In the genomic region with DNA sequence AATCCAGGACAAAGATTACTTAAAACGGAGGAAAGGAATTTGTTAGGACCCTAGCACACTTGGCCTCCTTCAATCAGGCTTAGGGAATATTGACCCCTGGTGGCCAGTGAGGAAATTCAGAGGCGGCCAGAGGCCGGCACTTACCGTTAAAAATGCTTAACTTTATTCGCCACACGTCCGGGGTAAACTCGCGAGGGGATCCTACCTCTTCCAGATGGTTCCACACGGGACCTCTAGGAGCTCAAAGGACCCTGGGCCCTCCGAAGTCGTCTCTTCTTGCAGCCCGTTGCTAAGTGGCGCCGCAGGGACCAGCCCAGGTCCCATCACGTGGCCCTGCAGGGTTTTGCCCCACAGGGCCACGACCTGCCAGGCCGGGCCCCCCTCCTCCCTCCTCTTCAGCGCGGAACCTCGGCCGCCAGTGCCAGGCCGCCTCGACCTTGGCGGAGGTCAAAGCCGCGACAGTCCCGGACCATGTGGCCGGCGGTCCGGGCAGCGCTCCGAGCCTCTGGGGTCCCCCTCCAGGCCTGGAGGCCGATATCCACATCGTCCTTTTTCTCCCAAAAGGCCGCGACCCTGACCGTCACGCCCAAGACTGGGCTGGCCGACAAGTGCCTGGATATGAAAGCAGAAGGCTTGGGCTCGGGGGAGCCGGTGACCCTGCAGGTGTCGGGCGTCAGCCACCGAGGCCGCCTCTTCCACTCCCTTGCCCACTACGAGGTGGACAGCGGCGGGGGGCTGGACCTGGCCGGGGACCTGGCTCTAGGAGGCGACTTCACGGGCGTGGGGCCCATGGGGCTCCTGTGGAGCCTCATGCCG, we compare ENCODE assay signal across 8 cellular contexts.
A peak's percentile ranks its signal among the peaks of the same experiment; 100 is the strongest.
DNase-seq lines count a peak whose midpoint lies in the region; ATAC-seq lines count a peak whose summit lies in the region.

No MANE protein-coding gene starts in this region.

- peak overlapping the region; percentile 80 for H3K4me3 Mint-ChIP-seq in memory B cell

- DNase-seq in DMS153 treated with DMSO at 0.1 percent for 48 hours (lab: John Stamatoyannopoulos, UW; ENCODE audit: unreplicated experiment) (peak; percentile 23), NCI-H774 (lab: John Stamatoyannopoulos, UW) (peak; percentile 25), memory B cell (ENCODE audit: low spot score in 2 of 2) (peak; percentile 58)
- DNase-seq in activated CD8-positive, alpha-beta memory T cell treated with anti-CD3 and anti-CD28 coated beads, Interleukin-2, amount 50 U/mL, for 4 hours: peak; percentile 57
- peak; percentile 19 for DNase-seq in stimulated activated CD8-positive, alpha-beta memory T cell treated with anti-CD3 and anti-CD28 coated beads, Interleukin-12 subunit alpha, Interleukin-12 subunit beta, amount 100 ng/mL, for 4 hours (ENCODE audit: low read depth)

- H3K27me3 Mint-ChIP-seq in memory B cell: no peaks in the 10 kb centered on the region

- H3K4me1 ChIP-seq in endocrine pancreas (ENCODE audit: control insufficient read depth, insufficient read depth, low read length): no peaks in the 10 kb centered on the region

- peaks cover 3% of the 10 kb centered on the region for H3K4me1 Mint-ChIP-seq in memory B cell

- no peaks in the 10 kb centered on the region for H3K27me3 ChIP-seq in endocrine pancreas (ENCODE audit: control insufficient read depth, insufficient read depth, low read length)

- H3K36me3 ChIP-seq in endocrine pancreas (ENCODE audit: control insufficient read depth, insufficient read depth, low read length): no peaks in the 10 kb centered on the region

- no peaks in the 10 kb centered on the region for H3K9me3 ChIP-seq in endocrine pancreas (ENCODE audit: control insufficient read depth, low read length)

- peak overlapping the region; percentile 67 for H3K27ac Mint-ChIP-seq in memory B cell

- peak overlapping the region; percentile 57 for H3K4me3 ChIP-seq in endocrine pancreas (ENCODE audit: control insufficient read depth, insufficient read depth, low read length)

- H3K9me3 Mint-ChIP-seq in memory B cell: no peaks in the 10 kb centered on the region

- H3K9ac ChIP-seq in endocrine pancreas (ENCODE audit: control insufficient read depth, insufficient read depth, low read length): peak overlapping the region; percentile 91

- ATAC-seq in HG03108 (IDR thresholded peaks at IDR 0.05; ENCODE audit: unreplicated experiment): peak; percentile 55
- ATAC-seq in memory B cell (ENCODE audit: low read depth): peak; percentile 82
- ATAC-seq in HG03045 (IDR thresholded peaks at IDR 0.05; ENCODE audit: unreplicated experiment): no peak

- H3K36me3 Mint-ChIP-seq in memory B cell: no peaks in the 10 kb centered on the region
